10 cellular contexts compared by ENCODE assay signal in the genomic region with DNA sequence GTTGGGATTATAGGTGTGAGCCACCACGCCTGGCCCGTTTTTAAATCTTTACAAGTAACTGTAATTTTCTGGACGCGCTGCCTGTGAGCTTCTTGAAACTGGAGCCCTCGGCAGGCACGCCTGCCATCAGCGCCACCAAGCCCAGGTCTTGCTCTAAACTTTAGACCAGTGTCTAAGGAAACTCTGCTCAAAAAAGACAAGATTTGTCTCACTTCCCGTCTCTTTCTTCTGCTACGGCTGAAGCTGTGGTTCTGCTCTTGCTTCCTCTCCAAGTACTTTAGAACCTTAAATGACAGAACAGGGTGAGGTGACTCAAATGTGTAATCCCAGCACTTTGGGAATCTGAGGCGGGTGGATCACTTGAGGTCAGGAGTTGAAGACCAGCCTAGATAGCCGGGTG. TPM values are rescaled to one million over a fixed set of nuclear protein-coding genes. Genes with fewer than 3 reads are reported as not detected.
DNase-seq lines count a peak whose midpoint lies in the region; ATAC-seq and TF ChIP-seq lines count a peak whose summit lies in the region.
"Had no signal": no experiment of that assay in that cellular context is flagged by ENCODE, and none has a peak within 500 bp of the region (broad histone marks: within the 10 kb centered on the region; RNA-seq: fewer than 3 reads in every experiment).

No MANE protein-coding gene starts in this region.

- peak overlapping the region; percentile 49 for H3K27ac ChIP-seq in CD4-positive, alpha-beta T cell (ENCODE audit: low read depth, low read length)
- peak overlapping the region; percentile 91 for H3K27ac ChIP-seq in RWPE1
- H3K27ac ChIP-seq: neutrophil had no signal

- peaks cover 44% of the 10 kb centered on the region for H3K36me3 Mint-ChIP-seq in CD4-positive, alpha-beta T cell (ENCODE audit: low read depth)
- peaks cover 10% of the 10 kb centered on the region for H3K36me3 Mint-ChIP-seq in activated naive CD4-positive, alpha-beta T cell treated with anti-CD3 and anti-CD28 coated beads, Interleukin-2, amount 50 U/mL, for 24 hours

- H3K27ac Mint-ChIP-seq in CD4-positive, alpha-beta T cell: peak overlapping the region; percentile 96
- H3K27ac Mint-ChIP-seq in activated naive CD4-positive, alpha-beta T cell treated with anti-CD3 and anti-CD28 coated beads, Interleukin-2, amount 50 U/mL, for 24 hours: peak overlapping the region; percentile 97

- no peaks in the 10 kb centered on the region for H3K9me3 ChIP-seq in CD4-positive, alpha-beta T cell (ENCODE audit: control insufficient read depth, low read length)
- H3K9me3 ChIP-seq in mucosa of stomach (ENCODE audit: control insufficient read depth, low read length): no peaks in the 10 kb centered on the region
- H3K9me3 ChIP-seq: gastroesophageal sphincter, neutrophil had no signal

- H3K4me3 ChIP-seq in mucosa of stomach (ENCODE audit: low read length): no peak overlapping the region
- H3K4me3 ChIP-seq: gastroesophageal sphincter had no signal

- POLR2A ChIA-PET in CD4-positive, alpha-beta T cell (lab: Charles Lee): interaction anchor here (0.6 to 8.6 kb wide), 14 partner anchors 6 to 124 kb away, joined by 3 to 150 read pairs (median 6); a partner anchor contains a TSS
- POLR2A ChIA-PET in RWPE1 (lab: Yijun Ruan, JAX; ENCODE audit: low non-redundant PET): no interaction called here

- DNase-seq in CD4-positive, alpha-beta T cell: peak in 5 of 10 experiments; percentile 32 to 53 (median 43)
- DNase-seq in RWPE1 (ENCODE audit: low spot score) (no peak), DMS153 treated with DMSO at 0.1 percent for 48 hours (lab: John Stamatoyannopoulos, UW; ENCODE audit: unreplicated experiment) (no peak), amniotic stem cell (lab: John Stamatoyannopoulos, UW) (no peak)

- H3K27me3 Mint-ChIP-seq in CD4-positive, alpha-beta T cell: no peaks in the 10 kb centered on the region
- H3K27me3 Mint-ChIP-seq in activated naive CD4-positive, alpha-beta T cell treated with anti-CD3 and anti-CD28 coated beads, Interleukin-2, amount 50 U/mL, for 24 hours: no peaks in the 10 kb centered on the region

- peak overlapping the region; percentile 15 for H3K9ac ChIP-seq in mucosa of stomach (ENCODE audit: low read length)

- no peaks in the 10 kb centered on the region for H3K27me3 ChIP-seq in CD4-positive, alpha-beta T cell (ENCODE audit: control insufficient read depth, insufficient read depth, low read length)
- no peaks in the 10 kb centered on the region for H3K27me3 ChIP-seq in mucosa of stomach (ENCODE audit: control insufficient read depth, insufficient read depth, low read length)
- H3K27me3 ChIP-seq: gastroesophageal sphincter, neutrophil had no signal

- no peak for TF ChIP-seq CTCF in CD4-positive, alpha-beta T cell (IDR thresholded peaks at IDR 0.05)
- no peak for TF ChIP-seq CTCF in RWPE1 (conservative IDR thresholded peaks at IDR 0.05; ENCODE audit: low read depth)

- CTCF ChIA-PET in CD4-positive, alpha-beta T cell (lab: Charles Lee): interaction anchor here (0.6 to 10.6 kb wide), 6 partner anchors 12 to 82 kb away, joined by 3 to 134 read pairs (median 4); no protein-coding TSS in a partner anchor
- CTCF ChIA-PET in RWPE1 (lab: Yijun Ruan, JAX): interaction anchor here (0.7 to 1.1 kb wide), 2 partner anchors 18 to 50 kb away, joined by 4 to 5 read pairs; no protein-coding TSS in a partner anchor

- peaks cover 68% of the 10 kb centered on the region for H3K4me1 Mint-ChIP-seq in CD4-positive, alpha-beta T cell (ENCODE audit: low read depth)
- peaks cover 66% of the 10 kb centered on the region for H3K4me1 Mint-ChIP-seq in activated naive CD4-positive, alpha-beta T cell treated with anti-CD3 and anti-CD28 coated beads, Interleukin-2, amount 50 U/mL, for 24 hours

- no peaks in the 10 kb centered on the region for H3K36me3 ChIP-seq in mucosa of stomach (ENCODE audit: control insufficient read depth, insufficient read depth, low read length)

- peak overlapping the region; percentile 89 for H3K4me3 Mint-ChIP-seq in CD4-positive, alpha-beta T cell
- peak overlapping the region; percentile 81 for H3K4me3 Mint-ChIP-seq in activated naive CD4-positive, alpha-beta T cell treated with anti-CD3 and anti-CD28 coated beads, Interleukin-2, amount 50 U/mL, for 24 hours

- no peaks in the 10 kb centered on the region for H3K9me3 Mint-ChIP-seq in CD4-positive, alpha-beta T cell
- H3K9me3 Mint-ChIP-seq in activated naive CD4-positive, alpha-beta T cell treated with anti-CD3 and anti-CD28 coated beads, Interleukin-2, amount 50 U/mL, for 24 hours: no peaks in the 10 kb centered on the region

- H3K4me1 ChIP-seq in mucosa of stomach (ENCODE audit: control insufficient read depth, insufficient read depth, low read length): peaks cover 42% of the 10 kb centered on the region

- peak; percentile 51 for ATAC-seq in CD4-positive, alpha-beta T cell (ENCODE audit: poor library complexity)
- no peak for ATAC-seq in activated CD4-positive, CD25-positive, alpha-beta regulatory T cell treated with anti-CD3 and anti-CD28 coated beads, Interleukin-2, amount 50 U/mL, for 24 hours
- ATAC-seq in GM21367 (IDR thresholded peaks at IDR 0.05; ENCODE audit: unreplicated experiment): no peak
- ATAC-seq: gastroesophageal sphincter had no signal

- intact Hi-C loops in CD4-positive, alpha-beta T cell (cut with DNase I, micrococcal nuclease): loop anchor here in 1 of 2 experiments (2.0 kb wide), 1 partner anchor 16 kb away; no protein-coding TSS in a partner anchor

RNA-seq across cellular contexts. Expression of a gene that starts 24.9 kb away (rescaled TPM):
- 1 to 10 TPM; 4.8 to 7.8 TPM for total RNA-seq in CD4-positive, alpha-beta T cell

RNA-seq across cellular contexts. Expression of a gene that starts 27.6 kb away (rescaled TPM):
- total RNA-seq in CD4-positive, alpha-beta T cell: 100 to 1,000 TPM; 202 to 203 TPM

RNA-seq across cellular contexts. Expression of a gene that starts 28.4 kb away (rescaled TPM):
- under 1 TPM; 0.49 to 0.78 TPM for total RNA-seq in CD4-positive, alpha-beta T cell

RNA-seq across cellular contexts. Expression of a gene that starts 38.2 kb away (rescaled TPM):
- total RNA-seq in CD4-positive, alpha-beta T cell: 10 to 100 TPM; 41.7 to 42.2 TPM

RNA-seq across cellular contexts. Expression of a gene that starts 40.3 kb away (rescaled TPM):
- 10 to 100 TPM; 50.2 to 52.5 TPM for total RNA-seq in CD4-positive, alpha-beta T cell
